ENCODE assay signal across 11 cellular contexts in genomic region chr11:3946445-3947017, GRCh38.
DNase-seq lines count a peak whose midpoint lies in the region; ATAC-seq and TF ChIP-seq lines count a peak whose summit lies in the region.
"Had no signal": no experiment of that assay in that cellular context is flagged by ENCODE, and none has a peak within 500 bp of the region (broad histone marks: within the 10 kb centered on the region; RNA-seq: fewer than 3 reads in every experiment).

No MANE protein-coding gene starts in this region.

- H3K36me3 ChIP-seq in adrenal gland (replicated peaks in 1 of 2) = no peaks in the 10 kb centered on the region
- H3K36me3 ChIP-seq in mucosa of rectum (ENCODE audit: control insufficient read depth in 2 of 2, insufficient read depth in 2 of 2, low read length in 2 of 2) = no peaks in the 10 kb centered on the region
- no peaks in the 10 kb centered on the region for H3K36me3 ChIP-seq in upper lobe of left lung

- H3K9ac ChIP-seq in mucosa of rectum (ENCODE audit: low read depth in 1 of 2, low read length in 2 of 2) = peak overlapping the region in 1 of 2 donors; percentile 50

- TF ChIP-seq POLR2A in adrenal gland (IDR thresholded peaks at IDR 0.05) (no peak), upper lobe of left lung (IDR thresholded peaks at IDR 0.05) (no peak)

- peaks cover 3 to 36% of the 10 kb centered on the region in 2 donors for H3K4me1 ChIP-seq in adrenal gland (replicated peaks in 1 of 2)
- peaks cover 9 to 29% of the 10 kb centered on the region in 2 donors for H3K4me1 ChIP-seq in mucosa of rectum (ENCODE audit: control insufficient read depth in 2 of 2, insufficient read depth in 2 of 2, low read length in 2 of 2)
- peaks cover 41 to 61% (median 55%) of the 10 kb centered on the region in 4 donors for H3K4me1 ChIP-seq in upper lobe of left lung

- H3K27me3 Mint-ChIP-seq in activated naive CD4-positive, alpha-beta T cell treated with anti-CD3 and anti-CD28 coated beads for 36 hours (ENCODE audit: low read depth) = no peaks in the 10 kb centered on the region
- H3K27me3 Mint-ChIP-seq in glutamatergic neuron (ENCODE audit: unreplicated experiment) = no peaks in the 10 kb centered on the region

- H3K4me3 ChIP-seq in adrenal gland (no peak overlapping the region), mucosa of rectum (ENCODE audit: low read length in 2 of 2) (no peak overlapping the region), upper lobe of left lung (no peak overlapping the region)

- TF ChIP-seq CTCF in adrenal gland (IDR thresholded peaks at IDR 0.05) = no peak
- no peak for TF ChIP-seq CTCF in upper lobe of left lung (IDR thresholded peaks at IDR 0.05)
- TF ChIP-seq CTCF in glutamatergic neuron (IDR thresholded peaks at IDR 0.05; ENCODE audit: partially characterized antibody, unreplicated experiment) = no peak

- no peak for TF ChIP-seq EP300 in upper lobe of left lung (IDR thresholded peaks at IDR 0.05)

- no peaks in the 10 kb centered on the region for H3K27me3 ChIP-seq in adrenal gland
- H3K27me3 ChIP-seq in mucosa of rectum (ENCODE audit: control insufficient read depth in 2 of 2, insufficient read depth in 2 of 2, low read length in 2 of 2) = no peaks in the 10 kb centered on the region
- no peaks in the 10 kb centered on the region for H3K27me3 ChIP-seq in upper lobe of left lung

- peak overlapping the region in 3 of 5 donors; percentile 29 to 78 (median 58) for H3K27ac ChIP-seq in adrenal gland
- peak overlapping the region; percentile 69 to 71 for H3K27ac ChIP-seq in mucosa of rectum (ENCODE audit: low read depth in 2 of 2, low read length in 2 of 2)
- peak overlapping the region; percentile 57 to 79 (median 76) for H3K27ac ChIP-seq in upper lobe of left lung
- H3K27ac ChIP-seq: VCaP had no signal

- H3K9me3 Mint-ChIP-seq in activated naive CD4-positive, alpha-beta T cell treated with anti-CD3 and anti-CD28 coated beads for 36 hours = peaks cover 4% of the 10 kb centered on the region
- H3K9me3 Mint-ChIP-seq in glutamatergic neuron (ENCODE audit: unreplicated experiment) = no peaks in the 10 kb centered on the region

- peaks cover 91% of the 10 kb centered on the region for H3K4me1 Mint-ChIP-seq in activated naive CD4-positive, alpha-beta T cell treated with anti-CD3 and anti-CD28 coated beads for 36 hours (ENCODE audit: low read depth)
- peaks cover 3% of the 10 kb centered on the region for H3K4me1 Mint-ChIP-seq in glutamatergic neuron (ENCODE audit: low read depth, unreplicated experiment)

- 46 to 62% (median 54%) methylated on average over 2 of the region's 2 CpGs for WGBS in adrenal gland, 4 donors
- WGBS in upper lobe of left lung, 2 donors = 28 to 38% methylated on average over 2 of the region's 2 CpGs

- intact Hi-C loops in activated naive CD4-positive, alpha-beta T cell treated with anti-CD3 and anti-CD28 coated beads for 36 hours (cut with micrococcal nuclease) = loop anchor here (1.0 to 2.0 kb wide), 7 partner anchors 9 to 110 kb away; no protein-coding TSS in a partner anchor
- intact Hi-C loops in adrenal gland (cut with DNase I) = no loop called here

- peak overlapping the region; percentile 89 for H3K27ac Mint-ChIP-seq in activated naive CD4-positive, alpha-beta T cell treated with anti-CD3 and anti-CD28 coated beads for 36 hours
- no peak overlapping the region for H3K27ac Mint-ChIP-seq in glutamatergic neuron (ENCODE audit: unreplicated experiment)

- peak in 1 of 2 donors; percentile 3 for ATAC-seq in upper lobe of left lung (ENCODE audit: low FRiP score in 2 of 2)

- CTCF ChIA-PET in activated naive CD4-positive, alpha-beta T cell treated with anti-CD3 and anti-CD28 coated beads for 36 hours (lab: Charles Lee) = interaction anchor here (2.0 kb wide), 1 partner anchor 92 kb away, joined by 10 read pairs; the partner anchor contains the start of gene STIM1

- DNase-seq in activated naive CD4-positive, alpha-beta T cell treated with anti-CD3 and anti-CD28 coated beads for 36 hours = no peak
- no peak for DNase-seq in activated naive CD4-positive, alpha-beta T cell (lab: John Stamatoyannopoulos, UW)
- DNase-seq in adrenal gland = no peak
- no peak for DNase-seq in upper lobe of left lung
- DNase-seq in glutamatergic neuron = no peak
- no peak for DNase-seq in pons (ENCODE audit: low spot score)
- no peak for DNase-seq in OCI-M2 (lab: John Stamatoyannopoulos, UW; ENCODE audit: unreplicated experiment)
- DNase-seq: cerebellar nuclear complex, NCI-H69 had no signal

- no peaks in the 10 kb centered on the region for H3K9me3 ChIP-seq in adrenal gland (replicated peaks in 1 of 3)
- H3K9me3 ChIP-seq in mucosa of rectum (ENCODE audit: control insufficient read depth in 2 of 2, low read length in 2 of 2) = no peaks in the 10 kb centered on the region
- no peaks in the 10 kb centered on the region for H3K9me3 ChIP-seq in upper lobe of left lung

- H3K36me3 Mint-ChIP-seq in activated naive CD4-positive, alpha-beta T cell treated with anti-CD3 and anti-CD28 coated beads for 36 hours (ENCODE audit: low read depth) = peaks cover 15% of the 10 kb centered on the region
- H3K36me3 Mint-ChIP-seq in glutamatergic neuron (ENCODE audit: unreplicated experiment) = no peaks in the 10 kb centered on the region

- no peak overlapping the region for H3K4me3 Mint-ChIP-seq in activated naive CD4-positive, alpha-beta T cell treated with anti-CD3 and anti-CD28 coated beads for 36 hours
- no peak overlapping the region for H3K4me3 Mint-ChIP-seq in glutamatergic neuron (ENCODE audit: unreplicated experiment)
